ENCODE assay signal across 8 cellular contexts in genomic region chr19:35718345-35719041, GRCh38. TPM values are rescaled to one million over a fixed set of nuclear protein-coding genes. Genes with fewer than 3 reads are reported as not detected.
DNase-seq lines count a peak whose midpoint lies in the region; ATAC-seq, FAIRE-seq and TF ChIP-seq lines count a peak whose summit lies in the region.

No MANE protein-coding gene starts in this region.

- peak overlapping the region; percentile 79 to 96 (median 92) for H3K27ac ChIP-seq in Peyer's patch
- H3K27ac ChIP-seq in small intestine (ENCODE audit: low read depth in 1 of 2, low read length in 1 of 2), result peak overlapping the region; percentile 53 to 66

- no peaks in the 10 kb centered on the region for H3K27me3 ChIP-seq in Peyer's patch
- no peaks in the 10 kb centered on the region for H3K27me3 ChIP-seq in adipocyte (replicated peaks; ENCODE audit: control insufficient read depth, insufficient read depth, low read length)
- H3K27me3 ChIP-seq in small intestine (ENCODE audit: control insufficient read depth in 2 of 2, insufficient read depth in 2 of 2, low read length in 2 of 2), result no peaks in the 10 kb centered on the region

- no peak for TF ChIP-seq CTCF in AG09309 (IDR thresholded peaks at IDR 0.05; ENCODE audit: control insufficient read depth, insufficient read depth, low read depth, low read length, missing control alignments)
- TF ChIP-seq CTCF in Peyer's patch (IDR thresholded peaks at IDR 0.05), result no peak

- H3K9me3 ChIP-seq in Peyer's patch (no peaks in the 10 kb centered on the region), adipocyte (ENCODE audit: control insufficient read depth, low read length) (no peaks in the 10 kb centered on the region), small intestine (ENCODE audit: control insufficient read depth, low read depth) (no peaks in the 10 kb centered on the region)

- H3K9ac ChIP-seq in adipocyte (ENCODE audit: low read length), result peak overlapping the region; percentile 94

- WGBS in small intestine, 3 donors, result 1% methylated on average over 38 to 42 of the region's 42 CpGs

- H3K36me3 ChIP-seq in Peyer's patch (peaks cover 0 to 37% (median 0%) of the 10 kb centered on the region in 3 donors), adipocyte (ENCODE audit: control insufficient read depth, insufficient read depth, low read length, severe bottlenecking) (peaks cover 31% of the 10 kb centered on the region), small intestine (ENCODE audit: control insufficient read depth in 2 of 2, insufficient read depth in 2 of 2, low read length in 2 of 2) (peaks cover 8 to 9% of the 10 kb centered on the region in 2 donors)

- no peak for TF ChIP-seq POLR2A in Peyer's patch (IDR thresholded peaks at IDR 0.05)

- peak overlapping the region; percentile 64 for H3K4me3 ChIP-seq in AG09309 (ENCODE audit: control insufficient read depth, low read depth, low read length)
- peak overlapping the region; percentile 76 to 98 (median 90) for H3K4me3 ChIP-seq in Peyer's patch
- peak overlapping the region; percentile 92 for H3K4me3 ChIP-seq in adipocyte (ENCODE audit: low read length)
- peak overlapping the region; percentile 82 for H3K4me3 ChIP-seq in iPS-11a (ENCODE audit: low read depth, low read length)
- peak overlapping the region; percentile 92 to 95 for H3K4me3 ChIP-seq in small intestine (ENCODE audit: low read depth in 1 of 2, low read length in 2 of 2)

- no peak for FAIRE-seq in small intestine (lab: Jason Lieb, UNC)

- no peak for DNase-seq in AG09309 (ENCODE audit: low read depth)
- DNase-seq in Peyer's patch, result peak; percentile 32 to 64 (median 64)
- DNase-seq in adipocyte (ENCODE audit: low read depth), result peak; percentile 31
- peak; percentile 38 for DNase-seq in small intestine
- no peak for DNase-seq in NCI-H2029 treated with DMSO at 0.1 percent for 48 hours (lab: John Stamatoyannopoulos, UW)

- ATAC-seq in GM19455 (IDR thresholded peaks at IDR 0.05; ENCODE audit: unreplicated experiment) (peak; percentile 5), HG02588 (IDR thresholded peaks at IDR 0.05; ENCODE audit: unreplicated experiment) (no peak)

- H3K4me1 ChIP-seq in Peyer's patch (peaks cover 0 to 31% (median 13%) of the 10 kb centered on the region in 4 donors), adipocyte (ENCODE audit: control insufficient read depth, insufficient read depth, low read length) (peaks cover 25% of the 10 kb centered on the region), small intestine (ENCODE audit: control insufficient read depth in 2 of 2, insufficient read depth in 1 of 2, low read depth in 1 of 2, low read length in 1 of 2) (peaks cover 0 to 11% of the 10 kb centered on the region in 2 donors)

RNA-seq across cellular contexts. Expression of gene KMT2B, which starts 0.7 kb away (rescaled TPM):
- 10 to 100 TPM; 27.8 to 62.6 (median 41.9) TPM for total RNA-seq in Peyer's patch
- 10 to 100 TPM; 21.6 to 47.9 (median 21.6) TPM for polyA plus RNA-seq in small intestine

RNA-seq across cellular contexts. Expression of gene ZBTB32, which starts 14.1 kb away (rescaled TPM):
- total RNA-seq in Peyer's patch, result 1 to 10 TPM in 1 of 4 donors, not detected in 3; 2.5 TPM
- polyA plus RNA-seq in small intestine, result under 1 TPM in 1 of 3 donors, not detected in 2; 0.22 TPM

RNA-seq across cellular contexts. Expression of gene IGFLR1, which starts 23.8 kb away (rescaled TPM):
- 10 to 100 TPM in 3 of 4 donors, 1 to 10 TPM in 1; 8.3 to 14.2 (median 12.3) TPM for total RNA-seq in Peyer's patch
- 10 to 100 TPM; 11.0 to 17.8 (median 13.2) TPM for polyA plus RNA-seq in small intestine

RNA-seq across cellular contexts. Expression of gene U2AF1L4, which starts 26.7 kb away (rescaled TPM):
- 10 to 100 TPM; 14.5 to 70.5 (median 34.6) TPM for total RNA-seq in Peyer's patch
- polyA plus RNA-seq in small intestine, result 10 to 100 TPM; 14.6 to 99.7 (median 41.3) TPM

RNA-seq across cellular contexts. Expression of gene PSENEN, which starts 27.0 kb away (rescaled TPM):
- total RNA-seq in Peyer's patch, result 10 to 100 TPM in 3 of 4 donors, 1 to 10 TPM in 1; 8.3 to 48.2 (median 40.6) TPM
- 10 to 100 TPM; 59.7 to 95.9 (median 73.2) TPM for polyA plus RNA-seq in small intestine

Comparison
In these comparisons a context has a peak if more than half of its experiments do, and no peak if none do; other contexts are left out.
1. DNase-seq: peak in Peyer's patch (3 of 3), adipocyte (single experiment) and small intestine (single experiment); none in AG09309 (single experiment) and NCI-H2029 treated with DMSO at 0.1 percent for 48 hours (single experiment).
2. Peak in every context shown above with its lines, with median percentiles within 50 percentile points of each other: H3K4me3 ChIP-seq.